ENCODE assay signal across 1 cellular context in the genomic region with DNA sequence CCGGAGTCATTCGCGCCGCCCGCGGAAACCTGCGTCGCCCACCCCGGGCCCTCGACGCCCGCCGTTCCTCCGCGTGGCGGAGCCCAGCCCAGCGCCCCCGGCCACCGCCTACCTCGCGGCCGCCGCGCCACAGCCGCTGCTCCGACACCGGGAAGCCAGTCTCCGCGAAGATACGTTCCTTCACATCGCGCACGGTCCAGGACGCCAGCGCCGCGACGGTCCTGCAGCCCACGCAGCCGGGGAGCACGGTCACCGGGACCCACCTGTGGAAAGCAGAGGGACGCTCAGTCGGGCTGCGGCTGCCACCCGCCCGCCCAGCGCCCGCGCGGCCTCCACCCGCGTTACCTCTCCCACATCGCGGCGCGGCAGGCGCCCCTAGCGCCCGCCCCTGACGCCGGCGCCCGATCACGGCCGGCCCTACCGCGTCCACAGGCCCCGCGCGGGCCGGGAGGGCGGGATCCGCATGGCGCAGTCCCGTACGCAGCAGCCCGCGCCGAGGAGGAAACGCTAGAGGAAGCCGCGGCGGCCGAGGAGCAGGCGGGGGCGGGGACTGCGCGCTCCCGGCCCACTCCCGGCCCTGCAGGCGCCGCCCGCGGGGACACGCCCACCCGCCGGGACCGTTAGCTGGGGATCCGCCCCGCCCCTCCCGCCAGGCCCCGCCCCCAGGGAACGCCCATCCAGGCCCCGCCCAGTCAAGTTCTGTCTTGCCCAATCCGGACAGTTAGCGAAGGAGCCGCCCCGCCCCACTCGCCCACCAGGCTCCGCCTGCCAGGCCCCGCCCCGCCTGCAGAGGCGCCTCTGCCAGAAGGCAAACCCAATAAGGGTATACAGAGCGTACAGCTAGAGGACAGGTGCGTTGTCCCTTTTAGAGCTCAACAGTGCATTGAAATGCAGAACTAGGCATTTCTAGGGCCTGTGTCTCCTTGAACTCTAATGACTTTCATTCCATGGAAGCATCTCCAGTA.
TF ChIP-seq lines count a peak whose summit lies in the region.

No MANE protein-coding gene starts in this region.

TF ChIP-seq in K562, 482 proteins besides CTCF, POLR2A, EP300 and RAD21 (continued from another document and continues in another):
- TF ChIP-seq, protein P1, sequence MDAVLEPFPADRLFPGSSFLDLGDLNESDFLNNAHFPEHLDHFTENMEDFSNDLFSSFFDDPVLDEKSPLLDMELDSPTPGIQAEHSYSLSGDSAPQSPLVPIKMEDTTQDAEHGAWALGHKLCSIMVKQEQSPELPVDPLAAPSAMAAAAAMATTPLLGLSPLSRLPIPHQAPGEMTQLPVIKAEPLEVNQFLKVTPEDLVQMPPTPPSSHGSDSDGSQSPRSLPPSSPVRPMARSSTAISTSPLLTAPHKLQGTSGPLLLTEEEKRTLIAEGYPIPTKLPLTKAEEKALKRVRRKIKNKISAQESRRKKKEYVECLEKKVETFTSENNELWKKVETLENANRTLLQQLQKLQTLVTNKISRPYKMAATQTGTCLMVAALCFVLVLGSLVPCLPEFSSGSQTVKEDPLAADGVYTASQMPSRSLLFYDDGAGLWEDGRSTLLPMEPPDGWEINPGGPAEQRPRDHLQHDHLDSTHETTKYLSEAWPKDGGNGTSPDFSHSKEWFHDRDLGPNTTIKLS (IDR thresholded peaks at IDR 0.05; ENCODE audit: borderline replicate concordance, low read depth), result 0 out of 2 replicates have a peak, but pooled peaks have one; percentile 46
- TF ChIP-seq SIN3B (IDR thresholded peaks at IDR 0.05; ENCODE audit: low read depth) (0 out of 2 replicates have a peak, but pooled peaks have one; percentile 16), ZFX (CRISPR knock-in tag; IDR thresholded peaks at IDR 0.05) (peak; percentile 59), HEY1 (CRISPR knock-in tag; IDR thresholded peaks at IDR 0.05; ENCODE audit: borderline replicate concordance) (no peak), SAP30 (IDR thresholded peaks at IDR 0.05; ENCODE audit: borderline replicate concordance, insufficient read depth, low read depth, low read length, poor library complexity, severe bottlenecking) (peak; percentile 41), ZNF696 (CRISPR knock-in tag; conservative IDR thresholded peaks at IDR 0.05) (no peak), NRF1 (conservative IDR thresholded peaks at IDR 0.05 in 1 of 2, IDR thresholded peaks at IDR 0.05 in 1 of 2) (peak in 1 of 2 experiments; percentile 80; a peak in 2 of 4 replicates), ARHGAP35 (IDR thresholded peaks at IDR 0.05; ENCODE audit: partially characterized antibody) (no peak), ZNF431 (CRISPR knock-in tag; IDR thresholded peaks at IDR 0.05) (0 out of 2 replicates have a peak, but pooled peaks have one; percentile 19), SMARCC2 (IDR thresholded peaks at IDR 0.05; ENCODE audit: low read depth) (no peak), TAF15 (IDR thresholded peaks at IDR 0.05; ENCODE audit: low read depth, low read length) (no peak), RFX5 (IDR thresholded peaks at IDR 0.05; ENCODE audit: low read depth, low read length) (no peak), UBTF (IDR thresholded peaks at IDR 0.05; ENCODE audit: borderline replicate concordance in 1 of 2, low read depth in 2 of 2, low read length in 2 of 2) (peak in 1 of 2 experiments; percentile 42; a peak in 1 of 4 replicates), GMEB1 (CRISPR knock-in tag; IDR thresholded peaks at IDR 0.05) (peak; percentile 63), ZBTB7A (IDR thresholded peaks at IDR 0.05; ENCODE audit: borderline replicate concordance, control insufficient read depth, low read depth, low read length) (peak; percentile 14; the same call in 1 of the 2 replicates), ZNF695 (CRISPR knock-in tag; IDR thresholded peaks at IDR 0.05) (no peak), CCNT2 (IDR thresholded peaks at IDR 0.05; ENCODE audit: borderline replicate concordance, extremely low read depth, insufficient read length, low read depth, low read length) (peak; percentile 37), XRCC5 (IDR thresholded peaks at IDR 0.05; ENCODE audit: low read depth, low read length) (no peak), SP2 (IDR thresholded peaks at IDR 0.05; ENCODE audit: extremely low read depth, low read depth, low read length, poor library complexity, severe bottlenecking) (no peak), ZNF134 (CRISPR knock-in tag; conservative IDR thresholded peaks at IDR 0.05) (peak; percentile 91), PHF8 (IDR thresholded peaks at IDR 0.05; ENCODE audit: borderline replicate concordance, low read length) (peak; percentile 76; the same call in 1 of the 2 replicates), CHD1 (IDR thresholded peaks at IDR 0.05; ENCODE audit: low read length) (peak; percentile 65), FOXJ3 (CRISPR knock-in tag; IDR thresholded peaks at IDR 0.05) (no peak), MAZ (CRISPR knock-in tag; conservative IDR thresholded peaks at IDR 0.05 in 1 of 2, IDR thresholded peaks at IDR 0.05 in 1 of 2) (peak in 1 of 2 experiments; percentile 29; a peak in 2 of 4 replicates), POLR2G (IDR thresholded peaks at IDR 0.05; ENCODE audit: low read depth, low read length) (peak; percentile 88), THAP7 (CRISPR knock-in tag; IDR thresholded peaks at IDR 0.05) (no peak), HMGN3 (IDR thresholded peaks at IDR 0.05; ENCODE audit: borderline replicate concordance, extremely low read depth, insufficient read length, low read depth, low read length) (peak; percentile 47), YY1 (IDR thresholded peaks at IDR 0.05; ENCODE audit: borderline replicate concordance in 1 of 3, control insufficient read depth in 1 of 3, extremely low read depth in 1 of 3, insufficient read depth in 3 of 3, insufficient read length in 1 of 3, insufficient replicate concordance in 2 of 3, low read depth in 1 of 3, low read length in 2 of 3) (peak in 2 of 3 experiments; percentile 45 to 55)
- TF ChIP-seq, protein P2, sequence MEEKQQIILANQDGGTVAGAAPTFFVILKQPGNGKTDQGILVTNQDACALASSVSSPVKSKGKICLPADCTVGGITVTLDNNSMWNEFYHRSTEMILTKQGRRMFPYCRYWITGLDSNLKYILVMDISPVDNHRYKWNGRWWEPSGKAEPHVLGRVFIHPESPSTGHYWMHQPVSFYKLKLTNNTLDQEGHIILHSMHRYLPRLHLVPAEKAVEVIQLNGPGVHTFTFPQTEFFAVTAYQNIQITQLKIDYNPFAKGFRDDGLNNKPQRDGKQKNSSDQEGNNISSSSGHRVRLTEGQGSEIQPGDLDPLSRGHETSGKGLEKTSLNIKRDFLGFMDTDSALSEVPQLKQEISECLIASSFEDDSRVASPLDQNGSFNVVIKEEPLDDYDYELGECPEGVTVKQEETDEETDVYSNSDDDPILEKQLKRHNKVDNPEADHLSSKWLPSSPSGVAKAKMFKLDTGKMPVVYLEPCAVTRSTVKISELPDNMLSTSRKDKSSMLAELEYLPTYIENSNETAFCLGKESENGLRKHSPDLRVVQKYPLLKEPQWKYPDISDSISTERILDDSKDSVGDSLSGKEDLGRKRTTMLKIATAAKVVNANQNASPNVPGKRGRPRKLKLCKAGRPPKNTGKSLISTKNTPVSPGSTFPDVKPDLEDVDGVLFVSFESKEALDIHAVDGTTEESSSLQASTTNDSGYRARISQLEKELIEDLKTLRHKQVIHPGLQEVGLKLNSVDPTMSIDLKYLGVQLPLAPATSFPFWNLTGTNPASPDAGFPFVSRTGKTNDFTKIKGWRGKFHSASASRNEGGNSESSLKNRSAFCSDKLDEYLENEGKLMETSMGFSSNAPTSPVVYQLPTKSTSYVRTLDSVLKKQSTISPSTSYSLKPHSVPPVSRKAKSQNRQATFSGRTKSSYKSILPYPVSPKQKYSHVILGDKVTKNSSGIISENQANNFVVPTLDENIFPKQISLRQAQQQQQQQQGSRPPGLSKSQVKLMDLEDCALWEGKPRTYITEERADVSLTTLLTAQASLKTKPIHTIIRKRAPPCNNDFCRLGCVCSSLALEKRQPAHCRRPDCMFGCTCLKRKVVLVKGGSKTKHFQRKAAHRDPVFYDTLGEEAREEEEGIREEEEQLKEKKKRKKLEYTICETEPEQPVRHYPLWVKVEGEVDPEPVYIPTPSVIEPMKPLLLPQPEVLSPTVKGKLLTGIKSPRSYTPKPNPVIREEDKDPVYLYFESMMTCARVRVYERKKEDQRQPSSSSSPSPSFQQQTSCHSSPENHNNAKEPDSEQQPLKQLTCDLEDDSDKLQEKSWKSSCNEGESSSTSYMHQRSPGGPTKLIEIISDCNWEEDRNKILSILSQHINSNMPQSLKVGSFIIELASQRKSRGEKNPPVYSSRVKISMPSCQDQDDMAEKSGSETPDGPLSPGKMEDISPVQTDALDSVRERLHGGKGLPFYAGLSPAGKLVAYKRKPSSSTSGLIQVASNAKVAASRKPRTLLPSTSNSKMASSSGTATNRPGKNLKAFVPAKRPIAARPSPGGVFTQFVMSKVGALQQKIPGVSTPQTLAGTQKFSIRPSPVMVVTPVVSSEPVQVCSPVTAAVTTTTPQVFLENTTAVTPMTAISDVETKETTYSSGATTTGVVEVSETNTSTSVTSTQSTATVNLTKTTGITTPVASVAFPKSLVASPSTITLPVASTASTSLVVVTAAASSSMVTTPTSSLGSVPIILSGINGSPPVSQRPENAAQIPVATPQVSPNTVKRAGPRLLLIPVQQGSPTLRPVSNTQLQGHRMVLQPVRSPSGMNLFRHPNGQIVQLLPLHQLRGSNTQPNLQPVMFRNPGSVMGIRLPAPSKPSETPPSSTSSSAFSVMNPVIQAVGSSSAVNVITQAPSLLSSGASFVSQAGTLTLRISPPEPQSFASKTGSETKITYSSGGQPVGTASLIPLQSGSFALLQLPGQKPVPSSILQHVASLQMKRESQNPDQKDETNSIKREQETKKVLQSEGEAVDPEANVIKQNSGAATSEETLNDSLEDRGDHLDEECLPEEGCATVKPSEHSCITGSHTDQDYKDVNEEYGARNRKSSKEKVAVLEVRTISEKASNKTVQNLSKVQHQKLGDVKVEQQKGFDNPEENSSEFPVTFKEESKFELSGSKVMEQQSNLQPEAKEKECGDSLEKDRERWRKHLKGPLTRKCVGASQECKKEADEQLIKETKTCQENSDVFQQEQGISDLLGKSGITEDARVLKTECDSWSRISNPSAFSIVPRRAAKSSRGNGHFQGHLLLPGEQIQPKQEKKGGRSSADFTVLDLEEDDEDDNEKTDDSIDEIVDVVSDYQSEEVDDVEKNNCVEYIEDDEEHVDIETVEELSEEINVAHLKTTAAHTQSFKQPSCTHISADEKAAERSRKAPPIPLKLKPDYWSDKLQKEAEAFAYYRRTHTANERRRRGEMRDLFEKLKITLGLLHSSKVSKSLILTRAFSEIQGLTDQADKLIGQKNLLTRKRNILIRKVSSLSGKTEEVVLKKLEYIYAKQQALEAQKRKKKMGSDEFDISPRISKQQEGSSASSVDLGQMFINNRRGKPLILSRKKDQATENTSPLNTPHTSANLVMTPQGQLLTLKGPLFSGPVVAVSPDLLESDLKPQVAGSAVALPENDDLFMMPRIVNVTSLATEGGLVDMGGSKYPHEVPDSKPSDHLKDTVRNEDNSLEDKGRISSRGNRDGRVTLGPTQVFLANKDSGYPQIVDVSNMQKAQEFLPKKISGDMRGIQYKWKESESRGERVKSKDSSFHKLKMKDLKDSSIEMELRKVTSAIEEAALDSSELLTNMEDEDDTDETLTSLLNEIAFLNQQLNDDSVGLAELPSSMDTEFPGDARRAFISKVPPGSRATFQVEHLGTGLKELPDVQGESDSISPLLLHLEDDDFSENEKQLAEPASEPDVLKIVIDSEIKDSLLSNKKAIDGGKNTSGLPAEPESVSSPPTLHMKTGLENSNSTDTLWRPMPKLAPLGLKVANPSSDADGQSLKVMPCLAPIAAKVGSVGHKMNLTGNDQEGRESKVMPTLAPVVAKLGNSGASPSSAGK (IDR thresholded peaks at IDR 0.05), result peak; percentile 46; the same call in 1 of the 2 replicates
- TF ChIP-seq, protein P3, sequence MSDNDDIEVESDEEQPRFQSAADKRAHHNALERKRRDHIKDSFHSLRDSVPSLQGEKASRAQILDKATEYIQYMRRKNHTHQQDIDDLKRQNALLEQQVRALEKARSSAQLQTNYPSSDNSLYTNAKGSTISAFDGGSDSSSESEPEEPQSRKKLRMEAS (CRISPR knock-in tag; IDR thresholded peaks at IDR 0.05), result peak; percentile 69
- TF ChIP-seq, protein P4, sequence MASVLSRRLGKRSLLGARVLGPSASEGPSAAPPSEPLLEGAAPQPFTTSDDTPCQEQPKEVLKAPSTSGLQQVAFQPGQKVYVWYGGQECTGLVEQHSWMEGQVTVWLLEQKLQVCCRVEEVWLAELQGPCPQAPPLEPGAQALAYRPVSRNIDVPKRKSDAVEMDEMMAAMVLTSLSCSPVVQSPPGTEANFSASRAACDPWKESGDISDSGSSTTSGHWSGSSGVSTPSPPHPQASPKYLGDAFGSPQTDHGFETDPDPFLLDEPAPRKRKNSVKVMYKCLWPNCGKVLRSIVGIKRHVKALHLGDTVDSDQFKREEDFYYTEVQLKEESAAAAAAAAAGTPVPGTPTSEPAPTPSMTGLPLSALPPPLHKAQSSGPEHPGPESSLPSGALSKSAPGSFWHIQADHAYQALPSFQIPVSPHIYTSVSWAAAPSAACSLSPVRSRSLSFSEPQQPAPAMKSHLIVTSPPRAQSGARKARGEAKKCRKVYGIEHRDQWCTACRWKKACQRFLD (CRISPR knock-in tag; IDR thresholded peaks at IDR 0.05), result no peak
